In the genomic region with DNA sequence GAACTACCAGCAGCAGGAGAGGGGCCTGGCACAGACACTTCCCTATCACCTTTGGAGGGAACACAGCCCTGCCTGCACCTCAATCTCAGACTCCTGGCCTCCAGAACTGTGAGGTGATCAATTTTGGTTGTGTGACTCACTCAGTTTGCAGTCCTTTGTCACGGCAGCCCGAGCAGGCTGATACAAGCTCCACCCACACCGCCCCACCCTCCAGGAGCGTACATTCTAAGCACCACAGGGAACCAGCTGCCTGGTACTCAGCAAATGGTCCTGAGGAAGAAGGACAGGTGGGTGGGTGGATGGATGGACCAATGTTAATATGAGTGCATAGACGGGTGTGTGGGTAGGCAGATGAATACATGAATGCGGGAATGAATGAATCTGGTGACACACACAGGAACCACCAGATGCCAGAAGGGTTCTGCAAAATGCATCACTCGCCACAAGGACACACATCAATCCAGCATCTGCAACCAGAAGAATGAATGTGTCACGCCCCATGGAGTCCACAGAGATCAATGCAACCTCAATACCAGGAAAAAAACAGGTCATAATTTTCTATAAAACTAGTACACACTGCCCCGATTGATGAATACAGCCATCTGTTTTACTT, we compare ENCODE assay signal across 23 cellular contexts.
A peak's percentile ranks its signal among the peaks of the same experiment; 100 is the strongest.
DNase-seq lines count a peak whose midpoint lies in the region; ATAC-seq, FAIRE-seq and TF ChIP-seq lines count a peak whose summit lies in the region.
"Had no signal": no experiment of that assay in that cellular context is flagged by ENCODE, and none has a peak within 500 bp of the region (broad histone marks: within the 10 kb centered on the region; RNA-seq: fewer than 3 reads in every experiment).

No MANE protein-coding gene starts in this region.

- H3K4me1 Mint-ChIP-seq in stimulated activated effector memory CD8-positive, alpha-beta T cell treated with anti-CD3 and anti-CD28 coated beads, Interleukin-12 subunit alpha, Interleukin-12 subunit beta, amount 100 ng/mL, for 72 hours: no peaks in the 10 kb centered on the region
- H3K4me1 Mint-ChIP-seq: B cell had no signal

- TF ChIP-seq CTCF in Peyer's patch (IDR thresholded peaks at IDR 0.05): no peak
- no peak for TF ChIP-seq CTCF in keratinocyte (optimal IDR thresholded peaks at IDR 0.05 in 1 of 3, IDR thresholded peaks at IDR 0.05 in 1 of 3, conservative IDR thresholded peaks at IDR 0.05 in 1 of 3; ENCODE audit: extremely low read depth in 1 of 3, insufficient read depth in 2 of 3, low read length in 3 of 3)
- no peak for TF ChIP-seq CTCF in uterus (IDR thresholded peaks at IDR 0.05)
- TF ChIP-seq CTCF in lower leg skin (IDR thresholded peaks at IDR 0.05): no peak

- no peaks in the 10 kb centered on the region for H3K36me3 Mint-ChIP-seq in stimulated activated effector memory CD8-positive, alpha-beta T cell treated with anti-CD3 and anti-CD28 coated beads, Interleukin-12 subunit alpha, Interleukin-12 subunit beta, amount 100 ng/mL, for 72 hours

- H3K27ac Mint-ChIP-seq in stimulated activated effector memory CD8-positive, alpha-beta T cell treated with anti-CD3 and anti-CD28 coated beads, Interleukin-12 subunit alpha, Interleukin-12 subunit beta, amount 100 ng/mL, for 72 hours: no peak overlapping the region
- H3K27ac Mint-ChIP-seq: B cell, HFFc6 had no signal

- no peaks in the 10 kb centered on the region for H3K9me1 ChIP-seq in keratinocyte (ENCODE audit: control insufficient read depth, extremely low read depth, insufficient read depth, low read length)

- H3K4me3 ChIP-seq in Peyer's patch: no peak overlapping the region
- no peak overlapping the region for H3K4me3 ChIP-seq in keratinocyte (ENCODE audit: control insufficient read depth in 2 of 3, extremely low read depth in 1 of 3, insufficient read depth in 2 of 3, low read depth in 1 of 3, low read length in 3 of 3)
- no peak overlapping the region for H3K4me3 ChIP-seq in uterus
- H3K4me3 ChIP-seq in lower leg skin (ENCODE audit: low read depth, poor library complexity, severe bottlenecking): no peak overlapping the region
- H3K4me3 ChIP-seq: breast epithelium, coronary artery, K562 had no signal

- peak; percentile 7 for DNase-seq in activated CD4-positive, alpha-beta T cell treated with anti-CD3 and anti-CD28 coated beads for 48 hours
- DNase-seq in activated CD4-positive, alpha-beta T cell treated with anti-CD3 and anti-CD28 coated beads, Interleukin-2, amount 50 U/mL, for 4 hours: no peak
- DNase-seq in Peyer's patch: peak in 2 of 3 donors; percentile 39 to 40
- peak; percentile 40 for DNase-seq in keratinocyte (ENCODE audit: low read depth, low spot score)
- no peak for DNase-seq in stimulated activated effector memory CD8-positive, alpha-beta T cell treated with anti-CD3 and anti-CD28 coated beads, Interleukin-12 subunit alpha, Interleukin-12 subunit beta, amount 100 ng/mL, for 72 hours (ENCODE audit: low spot score in 2 of 2)
- no peak for DNase-seq in frontal cortex (ENCODE audit: low spot score in 2 of 2)
- DNase-seq in uterus: no peak
- DNase-seq in lower leg skin (ENCODE audit: low spot score in 2 of 2): no peak
- DNase-seq: activated gamma-delta T cell treated with Interleukin-2 at 50 U/mL for 16 hours; HFFc6; NCI-H1694 treated with DMSO at 0.1 percent for 48 hours; NCI-H2171 treated with DMSO at 0.1 percent for 48 hours; SHP77; small intestine; stimulated activated naive CD4-positive, alpha-beta T cell; T-helper 1 cell had no signal

- H3K4me3 Mint-ChIP-seq in stimulated activated effector memory CD8-positive, alpha-beta T cell treated with anti-CD3 and anti-CD28 coated beads, Interleukin-12 subunit alpha, Interleukin-12 subunit beta, amount 100 ng/mL, for 72 hours: no peak overlapping the region
- H3K4me3 Mint-ChIP-seq: B cell, HFFc6 had no signal

- no peaks in the 10 kb centered on the region for H3K9me3 Mint-ChIP-seq in stimulated activated effector memory CD8-positive, alpha-beta T cell treated with anti-CD3 and anti-CD28 coated beads, Interleukin-12 subunit alpha, Interleukin-12 subunit beta, amount 100 ng/mL, for 72 hours

- no peak overlapping the region for H3K27ac ChIP-seq in Peyer's patch
- no peak overlapping the region for H3K27ac ChIP-seq in keratinocyte (ENCODE audit: control insufficient read depth, insufficient read depth, low read length)
- H3K27ac ChIP-seq in uterus: no peak overlapping the region
- H3K27ac ChIP-seq: breast epithelium, coronary artery had no signal

- no peaks in the 10 kb centered on the region for H3K27me3 ChIP-seq in Peyer's patch
- H3K27me3 ChIP-seq in keratinocyte (ENCODE audit: control insufficient read depth, extremely low read depth, insufficient read depth, low read length): no peaks in the 10 kb centered on the region
- H3K27me3 ChIP-seq in uterus: no peaks in the 10 kb centered on the region

- no peaks in the 10 kb centered on the region for H3K4me1 ChIP-seq in Peyer's patch
- peaks cover 7% of the 10 kb centered on the region for H3K4me1 ChIP-seq in keratinocyte (ENCODE audit: control insufficient read depth, extremely low read depth, insufficient read depth, low read length)
- H3K4me1 ChIP-seq in uterus: no peaks in the 10 kb centered on the region
- H3K4me1 ChIP-seq: breast epithelium had no signal

- no peak overlapping the region for H3K9ac ChIP-seq in keratinocyte (ENCODE audit: control insufficient read depth, extremely low read depth, insufficient read depth, low read length)

- intact Hi-C loops in uterus (cut with DNase I; ENCODE audit: low total_unique reads) (no loop called here), lower leg skin (cut with DNase I; ENCODE audit: low total_unique reads) (no loop called here)

- H3K4me2 ChIP-seq in keratinocyte (ENCODE audit: control insufficient read depth, extremely low read depth, insufficient read depth, low read depth, low read length): no peak overlapping the region

- 66 to 68% methylated on average over 9 of the region's 9 CpGs for WGBS in lower leg skin, 2 donors

- dilution Hi-C loops in keratinocyte (cut with MboI; ENCODE audit: extremely low pct_ligation_motif_present, low sequenced_read_pairs): no loop called here

- H4K20me1 ChIP-seq in keratinocyte (ENCODE audit: control insufficient read depth, extremely low read depth, insufficient read depth, low read length): no peaks in the 10 kb centered on the region

- ATAC-seq in stimulated activated effector memory CD8-positive, alpha-beta T cell treated with anti-CD3 and anti-CD28 coated beads, Interleukin-12 subunit alpha, Interleukin-12 subunit beta, amount 100 ng/mL, for 72 hours: peak; percentile 29
- ATAC-seq: K562, left lobe of liver had no signal

- no peak for FAIRE-seq in keratinocyte (lab: Jason Lieb, UNC)
- no peak for FAIRE-seq in frontal cortex (lab: Jason Lieb, UNC)
- FAIRE-seq: A204.1, GM19239, K562, small intestine had no signal

- H3K9me3 ChIP-seq in Peyer's patch (no peaks in the 10 kb centered on the region), keratinocyte (ENCODE audit: control insufficient read depth, low read depth, low read length) (no peaks in the 10 kb centered on the region), uterus (no peaks in the 10 kb centered on the region)

- TF ChIP-seq POLR2A in Peyer's patch (IDR thresholded peaks at IDR 0.05) (no peak), uterus (IDR thresholded peaks at IDR 0.05) (no peak), lower leg skin (IDR thresholded peaks at IDR 0.05) (no peak)

- no peaks in the 10 kb centered on the region for H3K79me2 ChIP-seq in keratinocyte (ENCODE audit: control insufficient read depth, insufficient read depth, low read length)

- H3K36me3 ChIP-seq in Peyer's patch (no peaks in the 10 kb centered on the region), keratinocyte (ENCODE audit: control insufficient read depth in 2 of 2, extremely low read depth in 1 of 2, insufficient read depth in 2 of 2, low read length in 2 of 2) (no peaks in the 10 kb centered on the region), uterus (no peaks in the 10 kb centered on the region)
- H3K36me3 ChIP-seq: breast epithelium had no signal

- H2AFZ ChIP-seq in keratinocyte (ENCODE audit: control insufficient read depth, low read length): no peak overlapping the region

Comparison
In these comparisons a context has a peak if more than half of its experiments do, and no peak if none do; other contexts are left out.
1. DNase-seq: peak in activated CD4-positive, alpha-beta T cell treated with anti-CD3 and anti-CD28 coated beads for 48 hours (single experiment), Peyer's patch (2 of 3) and keratinocyte (single experiment); none in activated CD4-positive, alpha-beta T cell treated with anti-CD3 and anti-CD28 coated beads, Interleukin-2, amount 50 U/mL, for 4 hours (0 of 2), stimulated activated effector memory CD8-positive, alpha-beta T cell treated with anti-CD3 and anti-CD28 coated beads, Interleukin-12 subunit alpha, Interleukin-12 subunit beta, amount 100 ng/mL, for 72 hours (0 of 2), frontal cortex (0 of 2), uterus (0 of 2) and lower leg skin (0 of 2).